In genomic region chr2:26462511-26463251, GRCh38 we compare ENCODE assay signal across 1 cellular context.
TF ChIP-seq lines count a peak whose summit lies in the region.

No MANE protein-coding gene starts in this region.

TF ChIP-seq in HepG2, 621 proteins besides CTCF, POLR2A, EP300 and RAD21 (continued from another document and continues in another):
- peak; percentile 77 for TF ChIP-seq NFE2 (CRISPR knock-in tag; IDR thresholded peaks at IDR 0.05)
- peak; percentile 77; the same call in 1 of the 2 replicates for TF ChIP-seq MIXL1 (CRISPR knock-in tag; IDR thresholded peaks at IDR 0.05)
- peak; percentile 86 for TF ChIP-seq MAFF (IDR thresholded peaks at IDR 0.05; ENCODE audit: low read depth, low read length)
- TF ChIP-seq RFX3 (CRISPR knock-in tag; IDR thresholded peaks at IDR 0.05) = no peak
- 0 out of 2 replicates have a peak, but pooled peaks have one; percentile 31 for TF ChIP-seq ZSCAN21 (CRISPR knock-in tag; IDR thresholded peaks at IDR 0.05; ENCODE audit: borderline replicate concordance)
- no peak for TF ChIP-seq SMARCC2 (IDR thresholded peaks at IDR 0.05)
- TF ChIP-seq SSRP1 (CRISPR knock-in tag; IDR thresholded peaks at IDR 0.05) = no peak
- 0 out of 2 replicates have a peak, but pooled peaks have one; percentile 25 for TF ChIP-seq ZNF574 (CRISPR knock-in tag; IDR thresholded peaks at IDR 0.05)
- TF ChIP-seq TAF1 (CRISPR knock-in tag; IDR thresholded peaks at IDR 0.05) = 0 out of 2 replicates have a peak, but pooled peaks have one; percentile 15
- no peak for TF ChIP-seq ZNF143 (CRISPR knock-in tag; IDR thresholded peaks at IDR 0.05)
- TF ChIP-seq, protein P1, sequence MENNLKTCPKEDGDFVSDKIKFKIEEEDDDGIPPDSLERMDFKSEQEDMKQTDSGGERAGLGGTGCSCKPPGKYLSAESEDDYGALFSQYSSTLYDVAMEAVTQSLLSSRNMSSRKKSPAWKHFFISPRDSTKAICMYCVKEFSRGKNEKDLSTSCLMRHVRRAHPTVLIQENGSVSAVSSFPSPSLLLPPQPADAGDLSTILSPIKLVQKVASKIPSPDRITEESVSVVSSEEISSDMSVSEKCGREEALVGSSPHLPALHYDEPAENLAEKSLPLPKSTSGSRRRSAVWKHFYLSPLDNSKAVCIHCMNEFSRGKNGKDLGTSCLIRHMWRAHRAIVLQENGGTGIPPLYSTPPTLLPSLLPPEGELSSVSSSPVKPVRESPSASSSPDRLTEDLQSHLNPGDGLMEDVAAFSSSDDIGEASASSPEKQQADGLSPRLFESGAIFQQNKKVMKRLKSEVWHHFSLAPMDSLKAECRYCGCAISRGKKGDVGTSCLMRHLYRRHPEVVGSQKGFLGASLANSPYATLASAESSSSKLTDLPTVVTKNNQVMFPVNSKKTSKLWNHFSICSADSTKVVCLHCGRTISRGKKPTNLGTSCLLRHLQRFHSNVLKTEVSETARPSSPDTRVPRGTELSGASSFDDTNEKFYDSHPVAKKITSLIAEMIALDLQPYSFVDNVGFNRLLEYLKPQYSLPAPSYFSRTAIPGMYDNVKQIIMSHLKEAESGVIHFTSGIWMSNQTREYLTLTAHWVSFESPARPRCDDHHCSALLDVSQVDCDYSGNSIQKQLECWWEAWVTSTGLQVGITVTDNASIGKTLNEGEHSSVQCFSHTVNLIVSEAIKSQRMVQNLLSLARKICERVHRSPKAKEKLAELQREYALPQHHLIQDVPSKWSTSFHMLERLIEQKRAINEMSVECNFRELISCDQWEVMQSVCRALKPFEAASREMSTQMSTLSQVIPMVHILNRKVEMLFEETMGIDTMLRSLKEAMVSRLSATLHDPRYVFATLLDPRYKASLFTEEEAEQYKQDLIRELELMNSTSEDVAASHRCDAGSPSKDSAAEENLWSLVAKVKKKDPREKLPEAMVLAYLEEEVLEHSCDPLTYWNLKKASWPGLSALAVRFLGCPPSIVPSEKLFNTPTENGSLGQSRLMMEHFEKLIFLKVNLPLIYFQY (CRISPR knock-in tag; IDR thresholded peaks at IDR 0.05; ENCODE audit: borderline replicate concordance) = peak; percentile 74; the same call in 1 of the 2 replicates
- no peak for TF ChIP-seq ATF7 (IDR thresholded peaks at IDR 0.05)
- no peak for TF ChIP-seq ATF7 (CRISPR knock-in tag; IDR thresholded peaks at IDR 0.05)
- no peak for TF ChIP-seq NFRKB (IDR thresholded peaks at IDR 0.05)
- peak; percentile 43; the same call in 1 of the 2 replicates for TF ChIP-seq SMC3 (IDR thresholded peaks at IDR 0.05; ENCODE audit: low read length)
- no peak for TF ChIP-seq WIZ (CRISPR knock-in tag; IDR thresholded peaks at IDR 0.05)
- TF ChIP-seq ZNF276 (CRISPR knock-in tag; IDR thresholded peaks at IDR 0.05; ENCODE audit: low read depth) = no peak
- peak; percentile 56; the same call in 1 of the 2 replicates for TF ChIP-seq ZNF891 (CRISPR knock-in tag; IDR thresholded peaks at IDR 0.05)
- TF ChIP-seq, protein P2, sequence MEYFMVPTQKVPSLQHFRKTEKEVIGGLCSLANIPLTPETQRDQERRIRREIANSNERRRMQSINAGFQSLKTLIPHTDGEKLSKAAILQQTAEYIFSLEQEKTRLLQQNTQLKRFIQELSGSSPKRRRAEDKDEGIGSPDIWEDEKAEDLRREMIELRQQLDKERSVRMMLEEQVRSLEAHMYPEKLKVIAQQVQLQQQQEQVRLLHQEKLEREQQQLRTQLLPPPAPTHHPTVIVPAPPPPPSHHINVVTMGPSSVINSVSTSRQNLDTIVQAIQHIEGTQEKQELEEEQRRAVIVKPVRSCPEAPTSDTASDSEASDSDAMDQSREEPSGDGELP (IDR thresholded peaks at IDR 0.05; ENCODE audit: borderline replicate concordance, low read depth) = peak; percentile 82; the same call in 1 of the 2 replicates
- TF ChIP-seq ZMYM2 (CRISPR knock-in tag; IDR thresholded peaks at IDR 0.05) = no peak
- 0 out of 2 replicates have a peak, but pooled peaks have one; percentile 19 for TF ChIP-seq JUND (CRISPR knock-in tag; IDR thresholded peaks at IDR 0.05)
- TF ChIP-seq ZFP36 (IDR thresholded peaks at IDR 0.05; ENCODE audit: borderline replicate concordance, low read depth, low read length, partially characterized antibody) = no peak
- TF ChIP-seq ATF3 (CRISPR knock-in tag; IDR thresholded peaks at IDR 0.05) = peak; percentile 39; the same call in 1 of the 2 replicates
- peak; percentile 83 for TF ChIP-seq NFE2L2 (IDR thresholded peaks at IDR 0.05; ENCODE audit: low read length)
- no peak for TF ChIP-seq ZNF232 (CRISPR knock-in tag; IDR thresholded peaks at IDR 0.05; ENCODE audit: borderline replicate concordance)
- TF ChIP-seq HMGXB4 (CRISPR knock-in tag; IDR thresholded peaks at IDR 0.05; ENCODE audit: borderline replicate concordance in 1 of 2, low read depth in 1 of 2) = 0 out of 4 replicates have a peak, but pooled peaks of 1 of the 2 experiments have one; percentile 40
- no peak for TF ChIP-seq HINFP (CRISPR knock-in tag; IDR thresholded peaks at IDR 0.05; ENCODE audit: low read depth)
- TF ChIP-seq KAT8 (CRISPR knock-in tag; IDR thresholded peaks at IDR 0.05) = 0 out of 2 replicates have a peak, but pooled peaks have one; percentile 16
- TF ChIP-seq, protein P3, sequence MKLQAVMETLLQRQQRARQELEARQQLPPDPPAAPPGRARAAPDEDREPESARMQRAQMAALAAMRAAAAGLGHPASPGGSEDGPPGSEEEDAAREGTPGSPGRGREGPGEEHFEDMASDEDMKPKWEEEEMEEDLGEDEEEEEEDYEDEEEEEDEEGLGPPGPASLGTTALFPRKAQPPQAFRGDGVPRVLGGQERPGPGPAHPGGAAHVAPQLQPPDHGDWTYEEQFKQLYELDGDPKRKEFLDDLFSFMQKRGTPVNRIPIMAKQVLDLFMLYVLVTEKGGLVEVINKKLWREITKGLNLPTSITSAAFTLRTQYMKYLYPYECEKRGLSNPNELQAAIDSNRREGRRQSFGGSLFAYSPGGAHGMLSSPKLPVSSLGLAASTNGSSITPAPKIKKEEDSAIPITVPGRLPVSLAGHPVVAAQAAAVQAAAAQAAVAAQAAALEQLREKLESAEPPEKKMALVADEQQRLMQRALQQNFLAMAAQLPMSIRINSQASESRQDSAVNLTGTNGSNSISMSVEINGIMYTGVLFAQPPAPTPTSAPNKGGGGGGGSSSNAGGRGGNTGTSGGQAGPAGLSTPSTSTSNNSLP (IDR thresholded peaks at IDR 0.05; ENCODE audit: low read depth, low read length) = peak; percentile 52; the same call in 1 of the 2 replicates
- TF ChIP-seq RXRA (CRISPR knock-in tag; IDR thresholded peaks at IDR 0.05) = no peak
- TF ChIP-seq MAFK (conservative IDR thresholded peaks at IDR 0.05 in 1 of 2, IDR thresholded peaks at IDR 0.05 in 1 of 2; ENCODE audit: low read length in 2 of 2) = peak; percentile 78 to 92
- TF ChIP-seq MXI1 (IDR thresholded peaks at IDR 0.05; ENCODE audit: borderline replicate concordance, low read depth, low read length) = peak; percentile 40; the same call in 1 of the 3 replicates
- TF ChIP-seq ARHGAP35 (CRISPR knock-in tag; IDR thresholded peaks at IDR 0.05; ENCODE audit: borderline replicate concordance) = no peak
- TF ChIP-seq ZNF326 (CRISPR knock-in tag; IDR thresholded peaks at IDR 0.05; ENCODE audit: borderline replicate concordance) = no peak
- no peak for TF ChIP-seq ZNF710 (CRISPR knock-in tag; IDR thresholded peaks at IDR 0.05; ENCODE audit: borderline replicate concordance)
- TF ChIP-seq ZNF484 (CRISPR knock-in tag; IDR thresholded peaks at IDR 0.05; ENCODE audit: borderline replicate concordance, low read depth) = no peak
- TF ChIP-seq, protein P4, sequence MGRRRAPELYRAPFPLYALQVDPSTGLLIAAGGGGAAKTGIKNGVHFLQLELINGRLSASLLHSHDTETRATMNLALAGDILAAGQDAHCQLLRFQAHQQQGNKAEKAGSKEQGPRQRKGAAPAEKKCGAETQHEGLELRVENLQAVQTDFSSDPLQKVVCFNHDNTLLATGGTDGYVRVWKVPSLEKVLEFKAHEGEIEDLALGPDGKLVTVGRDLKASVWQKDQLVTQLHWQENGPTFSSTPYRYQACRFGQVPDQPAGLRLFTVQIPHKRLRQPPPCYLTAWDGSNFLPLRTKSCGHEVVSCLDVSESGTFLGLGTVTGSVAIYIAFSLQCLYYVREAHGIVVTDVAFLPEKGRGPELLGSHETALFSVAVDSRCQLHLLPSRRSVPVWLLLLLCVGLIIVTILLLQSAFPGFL (CRISPR knock-in tag; IDR thresholded peaks at IDR 0.05) = no peak
- TF ChIP-seq ZNF124 (CRISPR knock-in tag; IDR thresholded peaks at IDR 0.05) = no peak
- peak; percentile 26; the same call in 1 of the 2 replicates for TF ChIP-seq SKIL (CRISPR knock-in tag; IDR thresholded peaks at IDR 0.05; ENCODE audit: borderline replicate concordance)
